Comparison of ENCODE assay signal across 12 cellular contexts in the genomic region with DNA sequence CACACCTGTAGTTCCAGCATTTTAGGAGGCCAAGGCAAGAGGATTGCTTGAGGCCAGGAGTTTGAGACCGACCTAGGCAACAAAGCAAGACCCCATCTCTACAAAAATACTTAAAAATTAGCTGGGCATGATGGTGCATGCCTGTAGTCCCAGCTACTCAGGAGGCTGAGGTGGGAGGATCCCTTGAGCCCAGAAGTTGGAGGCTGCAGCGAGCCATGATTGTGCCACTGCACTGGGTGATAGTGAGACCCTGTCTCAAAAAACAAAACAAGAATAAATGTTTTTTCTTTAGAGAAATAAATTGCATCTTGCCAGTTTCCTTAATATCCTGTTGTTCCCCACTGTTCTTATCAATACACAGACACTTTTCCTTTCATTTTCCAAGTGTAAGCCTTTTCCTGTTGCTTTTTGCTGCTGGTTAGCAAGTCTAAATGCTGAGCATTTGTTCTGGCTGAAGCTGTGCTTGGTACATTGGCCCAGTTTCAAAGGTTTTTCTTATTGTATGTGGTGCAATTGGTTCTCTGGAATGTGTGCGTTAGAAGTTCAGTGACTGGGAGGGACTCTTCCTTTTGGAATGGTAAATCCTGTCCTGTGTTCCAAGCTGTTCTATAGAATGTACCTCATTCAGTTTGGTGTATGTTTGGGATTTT.
A peak's percentile ranks its signal among the peaks of the same experiment; 100 is the strongest.
DNase-seq lines count a peak whose midpoint lies in the region; TF ChIP-seq lines count a peak whose summit lies in the region.
"Had no signal": no experiment of that assay in that cellular context is flagged by ENCODE, and none has a peak within 500 bp of the region (broad histone marks: within the 10 kb centered on the region; RNA-seq: fewer than 3 reads in every experiment).

No MANE protein-coding gene starts in this region.

- 36 to 55% (median 42%) methylated on average over 3 of the region's 3 CpGs for WGBS in ovary, 3 donors

- TF ChIP-seq CTCF in AG10803 (conservative IDR thresholded peaks at IDR 0.05; ENCODE audit: low read length) = no peak
- no peak for TF ChIP-seq CTCF in VCaP (conservative IDR thresholded peaks at IDR 0.05)
- no peak for TF ChIP-seq CTCF in fibroblast of villous mesenchyme (IDR thresholded peaks at IDR 0.05; ENCODE audit: insufficient read depth, low read depth, low read length)
- TF ChIP-seq CTCF in ovary (IDR thresholded peaks at IDR 0.05) = no peak

- H3K36me3 ChIP-seq in ovary (no peaks in the 10 kb centered on the region), MG63 (no peaks in the 10 kb centered on the region)

- peaks cover 40% of the 10 kb centered on the region for H3K4me1 ChIP-seq in ovary (ENCODE audit: insufficient read depth)

- TF ChIP-seq EP300 in ovary (IDR thresholded peaks at IDR 0.05) = no peak

- H3K27me3 ChIP-seq in ovary = no peaks in the 10 kb centered on the region
- no peaks in the 10 kb centered on the region for H3K27me3 ChIP-seq in MG63

- DNase-seq in AG10803 (ENCODE audit: low read depth) = peak; percentile 86
- DNase-seq in fibroblast of villous mesenchyme (ENCODE audit: low read depth) = peak; percentile 85
- DNase-seq in ovary = no peak
- no peak for DNase-seq in cerebellum (ENCODE audit: low spot score)
- DNase-seq in GM19240 (ENCODE audit: insufficient read length, low spot score) = no peak
- no peak for DNase-seq in MG63
- DNase-seq in GM19238 (ENCODE audit: insufficient read length, low spot score) = no peak
- DNase-seq: activated CD4-positive, alpha-beta T cell treated with anti-CD3 and anti-CD28 coated beads for 1 hour; CD8-positive, alpha-beta T cell; NCI-H774; occipital lobe had no signal

- intact Hi-C loops in ovary (cut with DNase I) = no loop called here

- TF ChIP-seq POLR2A in ovary (IDR thresholded peaks at IDR 0.05) = no peak

- H3K27ac ChIP-seq in VCaP (peak overlapping the region; percentile 83), ovary (peak overlapping the region; percentile 23 to 70)

- no peaks in the 10 kb centered on the region for H3K9me3 ChIP-seq in ovary
- no peaks in the 10 kb centered on the region for H3K9me3 ChIP-seq in MG63

- H3K4me3 ChIP-seq in AG10803 (ENCODE audit: low read length) (peak overlapping the region; percentile 7; the same call in 1 of the 2 replicates), fibroblast of villous mesenchyme (ENCODE audit: low read depth, low read length) (no peak overlapping the region), ovary (no peak overlapping the region), MG63 (no peak overlapping the region)

Comparison
In these comparisons a context has a peak if more than half of its experiments do, and no peak if none do; other contexts are left out.
1. DNase-seq: peak in AG10803 (single experiment) and fibroblast of villous mesenchyme (single experiment); none in ovary (0 of 5), cerebellum (single experiment), GM19240 (single experiment), MG63 (single experiment) and GM19238 (single experiment).